14 cellular contexts compared by ENCODE assay signal in the genomic region with DNA sequence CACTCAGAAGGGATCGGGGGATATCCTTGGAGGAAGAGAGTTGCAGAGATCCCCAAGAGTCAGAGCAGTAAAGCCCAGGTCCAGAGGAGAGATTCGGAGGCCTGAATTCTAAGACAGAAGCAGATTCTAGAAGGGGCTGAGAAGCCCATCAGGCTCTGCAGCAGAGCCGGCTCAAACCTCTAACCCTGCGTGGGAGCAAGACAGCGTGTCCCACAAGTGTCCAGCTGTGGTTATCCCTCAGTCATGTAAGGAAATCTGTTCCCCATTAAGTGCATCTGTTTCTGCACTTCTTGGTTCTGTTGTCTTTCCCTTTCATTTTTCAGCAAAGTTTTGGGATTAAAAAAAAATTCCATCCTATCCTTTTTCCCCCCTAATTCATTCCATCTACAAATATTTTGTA.
DNase-seq lines count a peak whose midpoint lies in the region; ATAC-seq and TF ChIP-seq lines count a peak whose summit lies in the region.
"Had no signal": no experiment of that assay in that cellular context is flagged by ENCODE, and none has a peak within 500 bp of the region (broad histone marks: within the 10 kb centered on the region; RNA-seq: fewer than 3 reads in every experiment).

No MANE protein-coding gene starts in this region.

- H3K9me3 ChIP-seq in OCI-LY3 (ENCODE audit: insufficient read depth, low read length) = no peaks in the 10 kb centered on the region
- H3K9me3 ChIP-seq: heart left ventricle, mucosa of descending colon, suprapubic skin had no signal

- H3K27me3 Mint-ChIP-seq in activated naive CD4-positive, alpha-beta T cell treated with anti-CD3 and anti-CD28 coated beads, Interleukin-2, amount 10 ng/mL, durations not matched to agents 7 days and 5 days = no peaks in the 10 kb centered on the region
- H3K27me3 Mint-ChIP-seq in activated naive CD8-positive, alpha-beta T cell treated with anti-CD3 and anti-CD28 coated beads, Interleukin-2, amount 50 U/mL, for 24 hours = no peaks in the 10 kb centered on the region
- H3K27me3 Mint-ChIP-seq in stimulated activated naive CD8-positive, alpha-beta T cell treated with anti-CD3 and anti-CD28 coated beads, Interleukin-15, amount 100 ng/mL, for 72 hours = no peaks in the 10 kb centered on the region

- H3K36me3 ChIP-seq in OCI-LY3 (replicated peaks; ENCODE audit: low read depth, low read length) = peaks cover 55% of the 10 kb centered on the region

- H3K4me3 Mint-ChIP-seq in activated naive CD4-positive, alpha-beta T cell treated with anti-CD3 and anti-CD28 coated beads, Interleukin-2, amount 10 ng/mL, durations not matched to agents 7 days and 5 days = no peak overlapping the region
- H3K4me3 Mint-ChIP-seq in activated naive CD8-positive, alpha-beta T cell treated with anti-CD3 and anti-CD28 coated beads, Interleukin-2, amount 50 U/mL, for 24 hours = no peak overlapping the region
- H3K4me3 Mint-ChIP-seq in stimulated activated naive CD8-positive, alpha-beta T cell treated with anti-CD3 and anti-CD28 coated beads, Interleukin-15, amount 100 ng/mL, for 72 hours = peak overlapping the region in 1 of 2 donors; percentile 39

- TF ChIP-seq CTCF in OCI-LY3 (IDR thresholded peaks at IDR 0.05; ENCODE audit: low read depth, low read length) = no peak

- peak overlapping the region; percentile 90 for H3K27ac Mint-ChIP-seq in activated naive CD4-positive, alpha-beta T cell treated with anti-CD3 and anti-CD28 coated beads, Interleukin-2, amount 10 ng/mL, durations not matched to agents 7 days and 5 days
- peak overlapping the region; percentile 61 for H3K27ac Mint-ChIP-seq in activated naive CD8-positive, alpha-beta T cell treated with anti-CD3 and anti-CD28 coated beads, Interleukin-2, amount 50 U/mL, for 24 hours
- H3K27ac Mint-ChIP-seq in stimulated activated naive CD8-positive, alpha-beta T cell treated with anti-CD3 and anti-CD28 coated beads, Interleukin-15, amount 100 ng/mL, for 72 hours = peak overlapping the region; percentile 84 to 88

- peak overlapping the region; percentile 32; the same call in 1 of the 2 replicates for H3K4me3 ChIP-seq in OCI-LY3 (ENCODE audit: low read length)
- H3K4me3 ChIP-seq: heart left ventricle, mucosa of descending colon, suprapubic skin had no signal

- no peak overlapping the region for H2AFZ ChIP-seq in OCI-LY3 (ENCODE audit: low read depth, low read length)

- no peak for DNase-seq in activated naive CD4-positive, alpha-beta T cell treated with anti-CD3 and anti-CD28 coated beads, Interleukin-2, amount 10 ng/mL, durations not matched to agents 7 days and 5 days
- no peak for DNase-seq in activated naive CD4-positive, alpha-beta T cell treated with Interleukin-2 at 50 U/mL for 16 hours
- DNase-seq in activated naive CD8-positive, alpha-beta T cell treated with anti-CD3 and anti-CD28 coated beads, Interleukin-2, amount 50 U/mL, for 24 hours = no peak
- DNase-seq in stimulated activated naive CD8-positive, alpha-beta T cell treated with anti-CD3 and anti-CD28 coated beads, Interleukin-15, amount 100 ng/mL, for 72 hours = no peak
- no peak for DNase-seq in Ammon's horn (ENCODE audit: low spot score)
- DNase-seq: heart left ventricle, kidney, mucosa of descending colon, NCI-H2029 treated with DMSO at 0.1 percent for 48 hours, NCI-H526 treated with DMSO at 0.1 percent for 48 hours had no signal

- peaks cover 54% of the 10 kb centered on the region for H3K36me3 Mint-ChIP-seq in activated naive CD4-positive, alpha-beta T cell treated with anti-CD3 and anti-CD28 coated beads, Interleukin-2, amount 10 ng/mL, durations not matched to agents 7 days and 5 days
- peaks cover 50% of the 10 kb centered on the region for H3K36me3 Mint-ChIP-seq in activated naive CD8-positive, alpha-beta T cell treated with anti-CD3 and anti-CD28 coated beads, Interleukin-2, amount 50 U/mL, for 24 hours (ENCODE audit: low read depth)

- H3K27me3 ChIP-seq in OCI-LY3 (ENCODE audit: low read depth, low read length) = no peaks in the 10 kb centered on the region
- H3K27me3 ChIP-seq: heart left ventricle, suprapubic skin had no signal

- H3K4me2 ChIP-seq in OCI-LY3 (ENCODE audit: low read length) = peak overlapping the region; percentile 67

- H4K20me1 ChIP-seq in OCI-LY3 (ENCODE audit: insufficient read depth, low read length) = 0 out of 2 replicates have a peak, but pooled peaks cover 4% of the 10 kb centered on the region

- CTCF ChIA-PET in activated naive CD4-positive, alpha-beta T cell treated with anti-CD3 and anti-CD28 coated beads, Interleukin-2, amount 10 ng/mL, durations not matched to agents 7 days and 5 days (lab: Charles Lee) = interaction anchor here (1.0 to 3.8 kb wide), 4 partner anchors 10 to 60 kb away, joined by 4 to 62 read pairs (median 6); no protein-coding TSS in a partner anchor

- peaks cover 6% of the 10 kb centered on the region; the same call in 1 of the 2 replicates for H3K79me2 ChIP-seq in OCI-LY3 (ENCODE audit: low read length)

- H3K4me1 Mint-ChIP-seq in activated naive CD4-positive, alpha-beta T cell treated with anti-CD3 and anti-CD28 coated beads, Interleukin-2, amount 10 ng/mL, durations not matched to agents 7 days and 5 days = peaks cover 33% of the 10 kb centered on the region
- peaks cover 24% of the 10 kb centered on the region for H3K4me1 Mint-ChIP-seq in activated naive CD8-positive, alpha-beta T cell treated with anti-CD3 and anti-CD28 coated beads, Interleukin-2, amount 50 U/mL, for 24 hours
- H3K4me1 Mint-ChIP-seq in stimulated activated naive CD8-positive, alpha-beta T cell treated with anti-CD3 and anti-CD28 coated beads, Interleukin-15, amount 100 ng/mL, for 72 hours = peaks cover 46% of the 10 kb centered on the region

- peak overlapping the region; percentile 87 for H3K27ac ChIP-seq in OCI-LY3 (ENCODE audit: low read length)
- H3K27ac ChIP-seq: suprapubic skin had no signal

- peak overlapping the region; percentile 42 for H3K9ac ChIP-seq in OCI-LY3 (ENCODE audit: low read length)

- H3K9me3 Mint-ChIP-seq in activated naive CD4-positive, alpha-beta T cell treated with anti-CD3 and anti-CD28 coated beads, Interleukin-2, amount 10 ng/mL, durations not matched to agents 7 days and 5 days = no peaks in the 10 kb centered on the region
- no peaks in the 10 kb centered on the region for H3K9me3 Mint-ChIP-seq in activated naive CD8-positive, alpha-beta T cell treated with anti-CD3 and anti-CD28 coated beads, Interleukin-2, amount 50 U/mL, for 24 hours
- H3K9me3 Mint-ChIP-seq in stimulated activated naive CD8-positive, alpha-beta T cell treated with anti-CD3 and anti-CD28 coated beads, Interleukin-15, amount 100 ng/mL, for 72 hours = no peaks in the 10 kb centered on the region

- peaks cover 42% of the 10 kb centered on the region for H3K4me1 ChIP-seq in OCI-LY3 (ENCODE audit: low read length)

- no peak for ATAC-seq in activated naive CD8-positive, alpha-beta T cell treated with anti-CD3 and anti-CD28 coated beads, Interleukin-2, amount 50 U/mL, for 24 hours
- no peak for ATAC-seq in stimulated activated naive CD8-positive, alpha-beta T cell treated with anti-CD3 and anti-CD28 coated beads, Interleukin-15, amount 100 ng/mL, for 72 hours
- no peak for ATAC-seq in GM19035 (IDR thresholded peaks at IDR 0.05; ENCODE audit: unreplicated experiment)
- ATAC-seq in HG02763 (IDR thresholded peaks at IDR 0.05; ENCODE audit: unreplicated experiment) = no peak
- ATAC-seq: heart left ventricle, mucosa of descending colon had no signal
